In genomic region chr15:79060175-79060574, GRCh38 we compare ENCODE assay signal across 1 cellular context.
A peak's percentile ranks its signal among the peaks of the same experiment; 100 is the strongest.
TF ChIP-seq lines count a peak whose summit lies in the region.

No MANE protein-coding gene starts in this region.

TF ChIP-seq in H1, 55 proteins besides CTCF, POLR2A, EP300 and RAD21 (continued from another document):
- TF ChIP-seq YY1 (IDR thresholded peaks at IDR 0.05; ENCODE audit: low read depth, low read length) (peak; percentile 54; the same call in 1 of the 2 replicates), USF2 (IDR thresholded peaks at IDR 0.05; ENCODE audit: low read length) (peak; percentile 52; the same call in 1 of the 2 replicates), PHF8 (conservative IDR thresholded peaks at IDR 0.05; ENCODE audit: low read depth, low read length) (no peak), SUZ12 (IDR thresholded peaks at IDR 0.05; ENCODE audit: low read length) (no peak), SP2 (IDR thresholded peaks at IDR 0.05; ENCODE audit: low read length) (no peak), RFX5 (IDR thresholded peaks at IDR 0.05; ENCODE audit: borderline replicate concordance, low read depth, low read length) (no peak), ATF2 (IDR thresholded peaks at IDR 0.05; ENCODE audit: low read length) (0 out of 2 replicates have a peak, but pooled peaks have one; percentile 20), CHD7 (IDR thresholded peaks at IDR 0.05; ENCODE audit: insufficient replicate concordance, low read length) (no peak), KDM1A (IDR thresholded peaks at IDR 0.05; ENCODE audit: borderline replicate concordance, low read length) (no peak), HDAC6 (IDR thresholded peaks at IDR 0.05; ENCODE audit: low read depth, low read length) (no peak), GABPA (IDR thresholded peaks at IDR 0.05; ENCODE audit: borderline replicate concordance, insufficient read depth, low read length) (no peak), RXRA (IDR thresholded peaks at IDR 0.05; ENCODE audit: insufficient read depth, low read depth, low read length) (no peak), CTBP2 (IDR thresholded peaks at IDR 0.05; ENCODE audit: borderline replicate concordance, insufficient read depth, insufficient read length, low read length) (peak; percentile 86), E2F6 (IDR thresholded peaks at IDR 0.05) (peak; percentile 52; the same call in 1 of the 2 replicates), ZNF274 (IDR thresholded peaks at IDR 0.05; ENCODE audit: borderline replicate concordance, extremely low read depth, low read length) (no peak), BACH1 (IDR thresholded peaks at IDR 0.05; ENCODE audit: low read length) (no peak), TCF12 (IDR thresholded peaks at IDR 0.05; ENCODE audit: low read depth, low read length) (no peak), FOSL1 (IDR thresholded peaks at IDR 0.05; ENCODE audit: insufficient read depth, low read depth, low read length) (no peak), HDAC2 (IDR thresholded peaks at IDR 0.05; ENCODE audit: borderline replicate concordance in 1 of 2, low read depth in 2 of 2, low read length in 2 of 2) (peak; percentile 27 to 60; a peak in 1 of 4 replicates), BRCA1 (IDR thresholded peaks at IDR 0.05; ENCODE audit: low read depth, low read length) (no peak), JUND (IDR thresholded peaks at IDR 0.05; ENCODE audit: low read length) (0 out of 2 replicates have a peak, but pooled peaks have one; percentile 9), KDM5A (IDR thresholded peaks at IDR 0.05; ENCODE audit: low read length) (no peak), SAP30 (IDR thresholded peaks at IDR 0.05; ENCODE audit: insufficient read depth, insufficient replicate concordance, low read length) (no peak), SIX5 (IDR thresholded peaks at IDR 0.05; ENCODE audit: low read depth, low read length) (no peak), KDM4A (IDR thresholded peaks at IDR 0.05; ENCODE audit: low read depth, low read length, severe bottlenecking) (no peak), SIRT6 (IDR thresholded peaks at IDR 0.05; ENCODE audit: low read length) (no peak), MAX (IDR thresholded peaks at IDR 0.05) (peak; percentile 95), GTF2F1 (IDR thresholded peaks at IDR 0.05; ENCODE audit: borderline replicate concordance, low read depth, low read length) (no peak), SIN3A (conservative IDR thresholded peaks at IDR 0.05 in 1 of 2, IDR thresholded peaks at IDR 0.05 in 1 of 2; ENCODE audit: low read depth in 1 of 2, low read length in 2 of 2) (0 out of 4 replicates have a peak, but pooled peaks have one; percentile 37 to 50), SP1 (IDR thresholded peaks at IDR 0.05; ENCODE audit: low read depth, low read length) (peak; percentile 68)
